In the genomic region with DNA sequence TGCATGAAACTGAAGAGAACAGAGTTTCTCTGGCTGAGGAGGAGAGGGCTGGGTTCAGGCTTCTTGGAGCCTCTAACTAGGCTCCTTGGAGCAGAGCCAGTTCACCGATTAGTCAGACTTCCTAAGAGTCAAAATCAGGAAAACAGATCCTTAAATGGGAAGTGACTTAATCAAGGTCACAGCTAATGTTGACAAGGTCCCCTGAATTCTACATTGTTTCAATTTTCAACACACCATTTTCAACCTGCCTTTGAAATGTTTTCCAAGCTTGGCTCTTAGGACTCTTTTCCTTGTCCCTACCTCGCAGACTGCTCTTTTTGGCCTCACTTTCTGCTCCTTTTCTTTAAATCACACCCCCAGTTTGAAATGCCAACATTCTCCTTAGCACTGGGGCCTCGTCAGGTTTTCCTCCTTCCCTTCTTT, we compare ENCODE assay signal across 10 cellular contexts. TPM values are rescaled to one million over a fixed set of nuclear protein-coding genes. Genes with fewer than 3 reads are reported as not detected.
DNase-seq lines count a peak whose midpoint lies in the region; ATAC-seq and TF ChIP-seq lines count a peak whose summit lies in the region.
"Had no signal": no experiment of that assay in that cellular context is flagged by ENCODE, and none has a peak within 500 bp of the region (broad histone marks: within the 10 kb centered on the region; RNA-seq: fewer than 3 reads in every experiment).

No MANE protein-coding gene starts in this region.

- DNase-seq in GM23248, result peak; percentile 95
- DNase-seq in amniotic epithelial cell (ENCODE audit: low read depth), result peak; percentile 84
- peak; percentile 76 for DNase-seq in hepatic stellate cell (ENCODE audit: low spot score)
- DNase-seq in smooth muscle cell of the brain vasculature (ENCODE audit: low read depth, low spot score), result peak; percentile 80
- no peak for DNase-seq in glutamatergic neuron
- no peak for DNase-seq in immature natural killer cell
- DNase-seq in NCI-H526 (lab: John Stamatoyannopoulos, UW), result no peak
- DNase-seq: NCI-H1436 had no signal

- peak overlapping the region; percentile 37; the same call in 1 of the 2 replicates for H3K9ac ChIP-seq in GM23248

- peak overlapping the region; percentile 71 for H2AFZ ChIP-seq in GM23248

- no peaks in the 10 kb centered on the region for H3K9me3 ChIP-seq in GM23248 (ENCODE audit: low read depth)

- H3F3A ChIP-seq in GM23248 (ENCODE audit: insufficient read depth), result peaks cover 18% of the 10 kb centered on the region

- H3K4me3 Mint-ChIP-seq in glutamatergic neuron (ENCODE audit: unreplicated experiment), result no peak overlapping the region
- H3K4me3 Mint-ChIP-seq in immature natural killer cell, result no peak overlapping the region
- H3K4me3 Mint-ChIP-seq: activated naive CD8-positive, alpha-beta T cell had no signal

- no peaks in the 10 kb centered on the region for H3K36me3 ChIP-seq in GM23248 (ENCODE audit: low read depth)

- peak overlapping the region; percentile 67 for H3K4me2 ChIP-seq in GM23248 (ENCODE audit: unreplicated experiment)

- H3K4me1 Mint-ChIP-seq in glutamatergic neuron (ENCODE audit: low read depth, unreplicated experiment) (peaks cover 2% of the 10 kb centered on the region), immature natural killer cell (peaks cover 19 to 25% of the 10 kb centered on the region in 2 donors)

- H3K27ac ChIP-seq in GM23248, result peak overlapping the region; percentile 48

- H3K27ac Mint-ChIP-seq in glutamatergic neuron (ENCODE audit: unreplicated experiment), result no peak overlapping the region
- peak overlapping the region in 1 of 6 donors; percentile 42 for H3K27ac Mint-ChIP-seq in immature natural killer cell
- H3K27ac Mint-ChIP-seq: activated naive CD8-positive, alpha-beta T cell had no signal

- WGBS in GM23248 (ENCODE audit: low coverage in 1 of 2, low lambda C conversion rate in 2 of 2, missing lambda C conversion rate in 2 of 2), 2 experiments, result 27 to 30% methylated on average over 2 to 3 of the region's 3 CpGs

- H3K9me3 Mint-ChIP-seq in glutamatergic neuron (ENCODE audit: unreplicated experiment) (peaks cover 2% of the 10 kb centered on the region), immature natural killer cell (no peaks in the 10 kb centered on the region)

- peaks cover 24% of the 10 kb centered on the region for H3K4me1 ChIP-seq in GM23248 (ENCODE audit: insufficient read depth)

- ATAC-seq in esophagus mucosa, result no peak

- no peaks in the 10 kb centered on the region for H4K20me1 ChIP-seq in GM23248 (ENCODE audit: insufficient read depth)

- H3K79me2 ChIP-seq in GM23248 (ENCODE audit: insufficient read depth), result no peaks in the 10 kb centered on the region

- no peaks in the 10 kb centered on the region for H3K27me3 ChIP-seq in GM23248 (replicated peaks; ENCODE audit: insufficient read depth)

- peaks cover 27% of the 10 kb centered on the region for H3K36me3 Mint-ChIP-seq in glutamatergic neuron (ENCODE audit: unreplicated experiment)
- H3K36me3 Mint-ChIP-seq in immature natural killer cell, result no peaks in the 10 kb centered on the region
- H3K36me3 Mint-ChIP-seq: activated naive CD8-positive, alpha-beta T cell had no signal

- peaks cover 4% of the 10 kb centered on the region for H3K27me3 Mint-ChIP-seq in glutamatergic neuron (ENCODE audit: unreplicated experiment)
- H3K27me3 Mint-ChIP-seq in immature natural killer cell (ENCODE audit: low read depth in 3 of 3), result peaks cover 5 to 9% (median 5%) of the 10 kb centered on the region in 3 donors
- H3K27me3 Mint-ChIP-seq: activated naive CD8-positive, alpha-beta T cell had no signal

- in situ Hi-C loops in GM23248 (cut with MboI), result no loop called here

- H3K9me2 ChIP-seq in GM23248 (ENCODE audit: insufficient read depth), result no peaks in the 10 kb centered on the region

- no peak for TF ChIP-seq CTCF in glutamatergic neuron (IDR thresholded peaks at IDR 0.05; ENCODE audit: partially characterized antibody, unreplicated experiment)

- H3K4me3 ChIP-seq in GM23248, result 0 out of 2 replicates have a peak overlapping the region, but pooled peaks have one; percentile 1

RNA-seq across cellular contexts. Expression of gene MYL4, which starts 16.3 kb away (rescaled TPM):
- not detected in 2 replicates for total RNA-seq in GM23248 (2014; rRNA removed; shearing (Covaris generic))
- polyA plus RNA-seq in GM23248 (2016; fragmentation: Nextera tagmentation; extraction: Ambion mirVana), result 0.87 TPM in 1 of 2 replicates, not detected in the other
- 7.6 TPM for total RNA-seq in glutamatergic neuron (ENCODE audit: unreplicated experiment)
- total RNA-seq in esophagus mucosa, result not detected
- polyA plus RNA-seq in immature natural killer cell, result under 1 TPM in 1 of 3 donors, not detected in 2; 0.39 TPM

RNA-seq across cellular contexts. Expression of gene ITGB3, which starts 28.2 kb away (rescaled TPM):
- total RNA-seq in GM23248 (2014; rRNA removed; shearing (Covaris generic)), result 6.7 and 7.2 TPM in 2 replicates
- polyA plus RNA-seq in GM23248 (2016; fragmentation: Nextera tagmentation; extraction: Ambion mirVana) (3.4 and 3.5 TPM in 2 replicates), immature natural killer cell (10 to 100 TPM in 1 of 3 donors, 1 to 10 TPM in 1, not detected in 1; 1.1 to 11.0 TPM)
- total RNA-seq in glutamatergic neuron (ENCODE audit: unreplicated experiment) (not detected), esophagus mucosa (1.7 TPM)

RNA-seq across cellular contexts. Expression of gene CDC27, which starts 36.4 kb away (rescaled TPM):
- total RNA-seq in GM23248 (2014; rRNA removed; shearing (Covaris generic)), result 66.1 and 91.5 TPM in 2 replicates
- 106 and 113 TPM in 2 replicates for polyA plus RNA-seq in GM23248 (2016; fragmentation: Nextera tagmentation; extraction: Ambion mirVana)
- total RNA-seq in glutamatergic neuron (ENCODE audit: unreplicated experiment), result 94.6 TPM
- total RNA-seq in esophagus mucosa, result 50.6 TPM
- 10 to 100 TPM; 50.3 to 98.5 (median 71.1) TPM for polyA plus RNA-seq in immature natural killer cell

Comparison
In these comparisons a context has a peak if more than half of its experiments do, and no peak if none do; other contexts are left out.
1. DNase-seq: peak in GM23248 (single experiment), amniotic epithelial cell (single experiment), hepatic stellate cell (single experiment) and smooth muscle cell of the brain vasculature (single experiment); none in glutamatergic neuron (single experiment), immature natural killer cell (0 of 3) and NCI-H526 (0 of 2).